Comparison of ENCODE assay signal across 10 cellular contexts in genomic region chr12:21502872-21503271, GRCh38. TPM values are rescaled to one million over a fixed set of nuclear protein-coding genes. Genes with fewer than 3 reads are reported as not detected.
DNase-seq lines count a peak whose midpoint lies in the region; ATAC-seq, FAIRE-seq and TF ChIP-seq lines count a peak whose summit lies in the region.
"Had no signal": no experiment of that assay in that cellular context is flagged by ENCODE, and none has a peak within 500 bp of the region (broad histone marks: within the 10 kb centered on the region; RNA-seq: fewer than 3 reads in every experiment).

No MANE protein-coding gene starts in this region.

- H3K9me3 ChIP-seq in OCI-LY1 (ENCODE audit: low read length) (no peaks in the 10 kb centered on the region), fibroblast of lung (ENCODE audit: control insufficient read depth, insufficient read depth, low read depth, low read length) (no peaks in the 10 kb centered on the region), sigmoid colon (no peaks in the 10 kb centered on the region), pancreas (no peaks in the 10 kb centered on the region)

- TF ChIP-seq CTCF in GM06990 (IDR thresholded peaks at IDR 0.05; ENCODE audit: insufficient read depth, low read length, poor library complexity, severe bottlenecking) (no peak), OCI-LY1 (IDR thresholded peaks at IDR 0.05; ENCODE audit: low read length) (no peak), fibroblast of lung (conservative IDR thresholded peaks at IDR 0.05 in 1 of 2, IDR thresholded peaks at IDR 0.05 in 1 of 2; ENCODE audit: low read depth in 1 of 2, low read length in 2 of 2) (no peak), sigmoid colon (IDR thresholded peaks at IDR 0.05) (no peak), pancreas (IDR thresholded peaks at IDR 0.05) (no peak)

- H3K9ac ChIP-seq in OCI-LY1 (ENCODE audit: low read length) (peak overlapping the region; percentile 81), fibroblast of lung (ENCODE audit: insufficient read depth, low read length) (no peak overlapping the region)

- no peaks in the 10 kb centered on the region for H3K9me2 ChIP-seq in OCI-LY1 (ENCODE audit: low read depth, low read length)

- no peaks in the 10 kb centered on the region for H3K27me3 ChIP-seq in GM06990 (replicated peaks; ENCODE audit: control insufficient read depth, insufficient read depth, low read length)
- no peaks in the 10 kb centered on the region for H3K27me3 ChIP-seq in OCI-LY1 (ENCODE audit: insufficient read depth, low read length)
- no peaks in the 10 kb centered on the region for H3K27me3 ChIP-seq in fibroblast of lung (ENCODE audit: control insufficient read depth, insufficient read depth, low read length)
- H3K27me3 ChIP-seq in sigmoid colon, result no peaks in the 10 kb centered on the region
- H3K27me3 ChIP-seq in pancreas, result no peaks in the 10 kb centered on the region

- TF ChIP-seq EP300 in sigmoid colon (IDR thresholded peaks at IDR 0.05), result no peak

- intact Hi-C loops in sigmoid colon (cut with DNase I), result loop anchor here (5.0 to 10.0 kb wide), 4 partner anchors 66 to 542 kb away; partner anchors contain the start of genes CMAS, LDHB and PYROXD1
- intact Hi-C loops in pancreas (cut with DNase I), result no loop called here

- no peaks in the 10 kb centered on the region for H4K20me1 ChIP-seq in OCI-LY1 (ENCODE audit: insufficient read depth, low read length)
- no peaks in the 10 kb centered on the region for H4K20me1 ChIP-seq in fibroblast of lung (ENCODE audit: control insufficient read depth, extremely low read depth, insufficient read depth, low read length)

- peaks cover 55% of the 10 kb centered on the region for H3K79me2 ChIP-seq in OCI-LY1 (ENCODE audit: insufficient read depth, low read length)
- H3K79me2 ChIP-seq in fibroblast of lung (ENCODE audit: control insufficient read depth, insufficient read depth, low read length), result peaks cover 83% of the 10 kb centered on the region

- H3K4me1 ChIP-seq in OCI-LY1 (ENCODE audit: insufficient read depth, low read length, severe bottlenecking) (peaks cover 32% of the 10 kb centered on the region), fibroblast of lung (ENCODE audit: control insufficient read depth, extremely low read depth, insufficient read depth, low read length) (peaks cover 2% of the 10 kb centered on the region), sigmoid colon (peaks cover 0 to 45% (median 38%) of the 10 kb centered on the region in 4 donors), pancreas (peaks cover 6 to 41% (median 35%) of the 10 kb centered on the region in 3 donors)

- H2AFZ ChIP-seq in OCI-LY1 (ENCODE audit: low read length) (no peak overlapping the region), fibroblast of lung (ENCODE audit: low read length) (no peak overlapping the region)

- H3K4me2 ChIP-seq in OCI-LY1 (ENCODE audit: low read length) (peak overlapping the region; percentile 75), fibroblast of lung (ENCODE audit: extremely low read depth, insufficient read depth, low read length) (peak overlapping the region; percentile 79)

- 90% methylated on average over 1 of the region's 1 CpG for WGBS in sigmoid colon, 2 donors
- WGBS in pancreas, 2 donors, result 63 to 94% methylated on average over 1 of the region's 1 CpG

- H3F3A ChIP-seq in OCI-LY1 (ENCODE audit: insufficient read depth, low read length), result no peaks in the 10 kb centered on the region

- DNase-seq in GM06990 (ENCODE audit: extremely low read depth, insufficient read length) (no peak), fibroblast of lung (ENCODE audit: low read depth in 2 of 2) (no peak), sigmoid colon (no peak), pancreas (no peak)
- DNase-seq: NCI-H2029, SIG-M5 had no signal

- no peak for FAIRE-seq in pancreas (lab: Jason Lieb, UNC)

- H3K36me3 ChIP-seq in GM06990 (ENCODE audit: control insufficient read depth, insufficient read depth, low read length) (peaks cover 3% of the 10 kb centered on the region; the same call in 1 of the 2 replicates), OCI-LY1 (ENCODE audit: insufficient read depth, low read length) (peaks cover 14% of the 10 kb centered on the region), fibroblast of lung (ENCODE audit: control insufficient read depth, insufficient read depth, low read length) (peaks cover 1% of the 10 kb centered on the region), sigmoid colon (peaks cover 0 to 16% (median 1%) of the 10 kb centered on the region in 4 donors), pancreas (peaks cover 0 to 2% (median 0%) of the 10 kb centered on the region in 3 donors)

- TF ChIP-seq POLR2A in sigmoid colon (IDR thresholded peaks at IDR 0.05), result no peak

- no peak for ATAC-seq in GM18498 (IDR thresholded peaks at IDR 0.05; ENCODE audit: unreplicated experiment)
- ATAC-seq in pancreas, result no peak
- ATAC-seq in HG02970 (IDR thresholded peaks at IDR 0.05; ENCODE audit: low FRiP score, unreplicated experiment), result no peak
- ATAC-seq in HG03432 (IDR thresholded peaks at IDR 0.05; ENCODE audit: unreplicated experiment), result no peak

- H3K4me3 ChIP-seq in GM06990 (replicated peaks; ENCODE audit: low read depth, low read length) (peak overlapping the region; percentile 75), OCI-LY1 (ENCODE audit: low read depth, low read length, poor library complexity, severe bottlenecking) (peak overlapping the region; percentile 88), fibroblast of lung (replicated peaks in 1 of 4; ENCODE audit: control extremely low read depth in 1 of 4, insufficient read depth in 1 of 4, low read depth in 3 of 4, low read length in 4 of 4) (peak overlapping the region; percentile 88 to 94 (median 92)), sigmoid colon (peak overlapping the region in 3 of 4 donors; percentile 84 to 90 (median 86)), pancreas (peak overlapping the region in 2 of 4 donors; percentile 83 to 85)

- no peak overlapping the region for H3K27ac ChIP-seq in OCI-LY1 (ENCODE audit: low read depth, low read length, poor library complexity, severe bottlenecking)
- H3K27ac ChIP-seq in fibroblast of lung (ENCODE audit: insufficient read depth, low read length), result no peak overlapping the region
- H3K27ac ChIP-seq in sigmoid colon, result no peak overlapping the region
- no peak overlapping the region for H3K27ac ChIP-seq in pancreas

RNA-seq across cellular contexts. Expression of gene GOLT1B, which starts 1.3 kb away (rescaled TPM):
- total RNA-seq in fibroblast of lung (38.8 and 41.3 TPM in 2 replicates), sigmoid colon (10 to 100 TPM; 22.5 to 26.9 (median 25.3) TPM), pancreas (10 to 100 TPM; 11.1 to 25.5 (median 17.9) TPM)
- polyA plus RNA-seq in fibroblast of lung (45.4 and 56.8 TPM in 2 replicates), sigmoid colon (10 to 100 TPM in 2 of 3 donors, 1 to 10 TPM in 1; 7.8 to 18.0 (median 17.1) TPM), pancreas (10 to 100 TPM; 10.5 to 15.4 TPM)
- 70.7 and 86.5 TPM in 2 replicates for polyA plus RNA-seq in fibroblast of lung (2012)
- 2.8 and 8.1 TPM in 2 replicates for polyA minus RNA-seq in fibroblast of lung (ENCODE audit: low replicate concordance)

RNA-seq across cellular contexts. Expression of gene RECQL, which starts 1.4 kb away (rescaled TPM):
- total RNA-seq in fibroblast of lung, result 62.6 and 79.9 TPM in 2 replicates
- polyA plus RNA-seq in fibroblast of lung, result 54.8 and 57.5 TPM in 2 replicates
- polyA plus RNA-seq in fibroblast of lung (2012), result 46.5 and 48.1 TPM in 2 replicates
- 5.4 and 6.2 TPM in 2 replicates for polyA minus RNA-seq in fibroblast of lung (ENCODE audit: low replicate concordance)
- total RNA-seq in sigmoid colon, result 10 to 100 TPM; 30.8 to 44.6 (median 37.1) TPM
- polyA plus RNA-seq in sigmoid colon, result 10 to 100 TPM in 1 of 3 donors, 1 to 10 TPM in 2; 4.2 to 18.9 (median 8.6) TPM
- total RNA-seq in pancreas, result 10 to 100 TPM in 3 of 6 donors, 1 to 10 TPM in 3; 6.0 to 17.1 (median 9.6) TPM
- 1 to 10 TPM; 4.8 to 7.5 TPM for polyA plus RNA-seq in pancreas

RNA-seq across cellular contexts. Expression of gene SPX, which starts 23.2 kb away (rescaled TPM):
- total RNA-seq in fibroblast of lung (0.50 and 1.3 TPM in 2 replicates), sigmoid colon (under 1 TPM in 3 of 4 donors, not detected in 1; 0.68 to 0.99 (median 0.71) TPM), pancreas (10 to 100 TPM; 11.7 to 31.0 (median 28.3) TPM)
- polyA plus RNA-seq in fibroblast of lung (0.17 and 0.75 TPM in 2 replicates), sigmoid colon (under 1 TPM in 2 of 3 donors, not detected in 1; 0.35 to 0.60 TPM), pancreas (10 to 100 TPM; 12.1 to 13.4 TPM)
- 0.08 and 0.31 TPM in 2 replicates for polyA plus RNA-seq in fibroblast of lung (2012)
- polyA minus RNA-seq in fibroblast of lung (ENCODE audit: low replicate concordance), result not detected in 2 replicates
